In genomic region chr15:67554580-67554979, GRCh38 we compare ENCODE assay signal across 26 cellular contexts.
"Had no signal": no experiment of that assay in that cellular context is flagged by ENCODE, and none has a peak within 500 bp of the region (broad histone marks: within the 10 kb centered on the region; RNA-seq: fewer than 3 reads in every experiment).

No MANE protein-coding gene starts in this region.

- DNase-seq: colonic mucosa; cortex of kidney; dermis blood vessel endothelial cell; dorsolateral prefrontal cortex; effector CD4-positive, alpha-beta T cell; effector CD8-positive, alpha-beta T cell; effector memory CD4-positive, alpha-beta T cell; effector memory CD8-positive, alpha-beta T cell; endodermal cell; erythroblast; esophagus squamous epithelium; foreskin fibroblast; foreskin keratinocyte; foreskin melanocyte; gastrocnemius medialis; glutamatergic neuron; head of caudate nucleus; heart left ventricle; heart right ventricle had no signal

- ATAC-seq: effector memory CD8-positive, alpha-beta T cell; esophagus mucosa; foreskin keratinocyte; gastrocnemius medialis; gastroesophageal sphincter; heart left ventricle; heart right ventricle had no signal

- H3K4me2 ChIP-seq: hepatocyte had no signal

- H3K27ac ChIP-seq: colonic mucosa, coronary artery, dorsolateral prefrontal cortex, epithelial cell of prostate, esophagus muscularis mucosa, esophagus squamous epithelium, foreskin keratinocyte, gastrocnemius medialis, gastroesophageal sphincter, heart left ventricle, heart right ventricle, hepatocyte had no signal

- H3K36me3 ChIP-seq: colonic mucosa, gastrocnemius medialis had no signal

- H3K27me3 ChIP-seq: colonic mucosa, dorsolateral prefrontal cortex, esophagus muscularis mucosa, esophagus squamous epithelium, foreskin keratinocyte, gastrocnemius medialis, gastroesophageal sphincter, heart left ventricle, heart right ventricle, hepatocyte had no signal

- H3K4me3 ChIP-seq: colonic mucosa, coronary artery, dorsolateral prefrontal cortex, esophagus muscularis mucosa, esophagus squamous epithelium, gastrocnemius medialis, gastroesophageal sphincter, heart left ventricle, heart right ventricle, hepatocyte had no signal

- H3K9me3 ChIP-seq: colonic mucosa, esophagus muscularis mucosa, gastrocnemius medialis, gastroesophageal sphincter had no signal

- H3K4me1 ChIP-seq: colonic mucosa, esophagus squamous epithelium, foreskin keratinocyte had no signal

- H3K4me3 Mint-ChIP-seq: dendritic cell treated with granulocyte-macrophage colony-stimulating factor and Interleukin-4, amounts not matched to agents 40 ng/mL and 50 ng/mL, for 4 days; effector memory CD8-positive, alpha-beta T cell; endodermal cell had no signal

- H3K27ac Mint-ChIP-seq: dendritic cell treated with granulocyte-macrophage colony-stimulating factor and Interleukin-4, amounts not matched to agents 40 ng/mL and 50 ng/mL, for 4 days; endodermal cell had no signal

- H3K27me3 Mint-ChIP-seq: dendritic cell treated with granulocyte-macrophage colony-stimulating factor and Interleukin-4, amounts not matched to agents 40 ng/mL and 50 ng/mL, for 4 days; effector memory CD8-positive, alpha-beta T cell had no signal

- H3K9me3 Mint-ChIP-seq: dendritic cell treated with granulocyte-macrophage colony-stimulating factor and Interleukin-4, amounts not matched to agents 40 ng/mL and 50 ng/mL, for 4 days; effector memory CD8-positive, alpha-beta T cell had no signal

- H2AFZ ChIP-seq: hepatocyte had no signal
